Comparison of ENCODE assay signal across 1 cellular context in the genomic region with DNA sequence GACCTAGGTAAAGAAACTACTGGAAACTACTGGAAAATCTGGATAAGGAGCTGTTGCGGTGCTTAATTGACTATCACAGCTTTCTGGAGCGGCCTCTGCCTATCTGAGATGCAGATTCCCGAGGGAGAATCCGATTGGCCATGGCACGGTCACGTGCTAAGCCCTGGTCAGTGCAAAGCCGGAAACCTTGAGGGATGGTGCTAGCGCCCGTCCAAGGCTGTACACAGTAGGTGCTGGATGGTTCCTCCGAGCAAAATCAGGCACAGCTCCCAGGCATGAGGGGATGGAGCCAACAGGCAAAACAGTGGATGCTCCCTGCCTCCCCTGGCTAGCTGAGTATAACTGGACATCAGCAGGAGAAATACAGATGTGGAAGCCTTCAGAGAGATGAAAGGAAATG.
TF ChIP-seq lines count a peak whose summit lies in the region.

No MANE protein-coding gene starts in this region.

TF ChIP-seq in K562, 482 proteins besides CTCF, POLR2A, EP300 and RAD21:
- peak; percentile 55 for TF ChIP-seq L3MBTL2 (IDR thresholded peaks at IDR 0.05)
- TF ChIP-seq, protein P1, sequence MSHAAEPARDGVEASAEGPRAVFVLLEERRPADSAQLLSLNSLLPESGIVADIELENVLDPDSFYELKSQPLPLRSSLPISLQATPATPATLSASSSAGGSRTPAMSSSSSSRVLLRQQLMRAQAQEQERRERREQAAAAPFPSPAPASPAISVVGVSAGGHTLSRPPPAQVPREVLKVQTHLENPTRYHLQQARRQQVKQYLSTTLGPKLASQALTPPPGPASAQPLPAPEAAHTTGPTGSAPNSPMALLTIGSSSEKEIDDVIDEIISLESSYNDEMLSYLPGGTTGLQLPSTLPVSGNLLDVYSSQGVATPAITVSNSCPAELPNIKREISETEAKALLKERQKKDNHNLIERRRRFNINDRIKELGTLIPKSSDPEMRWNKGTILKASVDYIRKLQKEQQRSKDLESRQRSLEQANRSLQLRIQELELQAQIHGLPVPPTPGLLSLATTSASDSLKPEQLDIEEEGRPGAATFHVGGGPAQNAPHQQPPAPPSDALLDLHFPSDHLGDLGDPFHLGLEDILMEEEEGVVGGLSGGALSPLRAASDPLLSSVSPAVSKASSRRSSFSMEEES (CRISPR knock-in tag; IDR thresholded peaks at IDR 0.05), result peak; percentile 85
- TF ChIP-seq ZNF644 (tag; IDR thresholded peaks at IDR 0.05; ENCODE audit: low read depth), result 0 out of 2 replicates have a peak, but pooled peaks have one; percentile 29
- no peak for TF ChIP-seq MAFF (IDR thresholded peaks at IDR 0.05; ENCODE audit: low read length)
- TF ChIP-seq, protein P2, sequence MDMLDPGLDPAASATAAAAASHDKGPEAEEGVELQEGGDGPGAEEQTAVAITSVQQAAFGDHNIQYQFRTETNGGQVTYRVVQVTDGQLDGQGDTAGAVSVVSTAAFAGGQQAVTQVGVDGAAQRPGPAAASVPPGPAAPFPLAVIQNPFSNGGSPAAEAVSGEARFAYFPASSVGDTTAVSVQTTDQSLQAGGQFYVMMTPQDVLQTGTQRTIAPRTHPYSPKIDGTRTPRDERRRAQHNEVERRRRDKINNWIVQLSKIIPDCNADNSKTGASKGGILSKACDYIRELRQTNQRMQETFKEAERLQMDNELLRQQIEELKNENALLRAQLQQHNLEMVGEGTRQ (CRISPR knock-in tag; IDR thresholded peaks at IDR 0.05), result peak; percentile 83
- no peak for TF ChIP-seq MCM5 (IDR thresholded peaks at IDR 0.05; ENCODE audit: low read depth)
- no peak for TF ChIP-seq DLX4 (CRISPR knock-in tag; IDR thresholded peaks at IDR 0.05)
- TF ChIP-seq RAD51 (IDR thresholded peaks at IDR 0.05; ENCODE audit: borderline replicate concordance, low read depth), result peak; percentile 86
- TF ChIP-seq CBFA2T2 (conservative IDR thresholded peaks at IDR 0.05), result 0 out of 2 replicates have a peak, but pooled peaks have one; percentile 11
- no peak for TF ChIP-seq TCF15 (CRISPR knock-in tag; IDR thresholded peaks at IDR 0.05)
- TF ChIP-seq KDM5B (IDR thresholded peaks at IDR 0.05; ENCODE audit: insufficient replicate concordance, low read depth, low read length), result no peak
- TF ChIP-seq RCOR1 (IDR thresholded peaks at IDR 0.05; ENCODE audit: borderline replicate concordance in 1 of 2, low read depth in 2 of 2, low read length in 2 of 2), result 0 out of 4 replicates have a peak, but pooled peaks of 1 of the 2 experiments have one; percentile 41
- peak; percentile 77; the same call in 1 of the 2 replicates for TF ChIP-seq ZKSCAN8 (CRISPR knock-in tag; IDR thresholded peaks at IDR 0.05)
- no peak for TF ChIP-seq ZNF174 (CRISPR knock-in tag; IDR thresholded peaks at IDR 0.05)
- TF ChIP-seq KDM2B (CRISPR knock-in tag; IDR thresholded peaks at IDR 0.05), result no peak
- 0 out of 2 replicates have a peak, but pooled peaks have one; percentile 12 for TF ChIP-seq ZNF668 (CRISPR knock-in tag; IDR thresholded peaks at IDR 0.05)
- peak; percentile 20 for TF ChIP-seq NFYB (IDR thresholded peaks at IDR 0.05; ENCODE audit: extremely low read depth, insufficient read length)
- TF ChIP-seq, protein P3, sequence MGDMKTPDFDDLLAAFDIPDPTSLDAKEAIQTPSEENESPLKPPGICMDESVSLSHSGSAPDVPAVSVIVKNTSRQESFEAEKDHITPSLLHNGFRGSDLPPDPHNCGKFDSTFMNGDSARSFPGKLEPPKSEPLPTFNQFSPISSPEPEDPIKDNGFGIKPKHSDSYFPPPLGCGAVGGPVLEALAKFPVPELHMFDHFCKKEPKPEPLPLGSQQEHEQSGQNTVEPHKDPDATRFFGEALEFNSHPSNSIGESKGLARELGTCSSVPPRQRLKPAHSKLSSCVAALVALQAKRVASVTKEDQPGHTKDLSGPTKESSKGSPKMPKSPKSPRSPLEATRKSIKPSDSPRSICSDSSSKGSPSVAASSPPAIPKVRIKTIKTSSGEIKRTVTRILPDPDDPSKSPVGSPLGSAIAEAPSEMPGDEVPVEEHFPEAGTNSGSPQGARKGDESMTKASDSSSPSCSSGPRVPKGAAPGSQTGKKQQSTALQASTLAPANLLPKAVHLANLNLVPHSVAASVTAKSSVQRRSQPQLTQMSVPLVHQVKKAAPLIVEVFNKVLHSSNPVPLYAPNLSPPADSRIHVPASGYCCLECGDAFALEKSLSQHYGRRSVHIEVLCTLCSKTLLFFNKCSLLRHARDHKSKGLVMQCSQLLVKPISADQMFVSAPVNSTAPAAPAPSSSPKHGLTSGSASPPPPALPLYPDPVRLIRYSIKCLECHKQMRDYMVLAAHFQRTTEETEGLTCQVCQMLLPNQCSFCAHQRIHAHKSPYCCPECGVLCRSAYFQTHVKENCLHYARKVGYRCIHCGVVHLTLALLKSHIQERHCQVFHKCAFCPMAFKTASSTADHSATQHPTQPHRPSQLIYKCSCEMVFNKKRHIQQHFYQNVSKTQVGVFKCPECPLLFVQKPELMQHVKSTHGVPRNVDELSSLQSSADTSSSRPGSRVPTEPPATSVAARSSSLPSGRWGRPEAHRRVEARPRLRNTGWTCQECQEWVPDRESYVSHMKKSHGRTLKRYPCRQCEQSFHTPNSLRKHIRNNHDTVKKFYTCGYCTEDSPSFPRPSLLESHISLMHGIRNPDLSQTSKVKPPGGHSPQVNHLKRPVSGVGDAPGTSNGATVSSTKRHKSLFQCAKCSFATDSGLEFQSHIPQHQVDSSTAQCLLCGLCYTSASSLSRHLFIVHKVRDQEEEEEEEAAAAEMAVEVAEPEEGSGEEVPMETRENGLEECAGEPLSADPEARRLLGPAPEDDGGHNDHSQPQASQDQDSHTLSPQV (IDR thresholded peaks at IDR 0.05), result 0 out of 2 replicates have a peak, but pooled peaks have one; percentile 12
- peak; percentile 35; the same call in 1 of the 2 replicates for TF ChIP-seq MGA (IDR thresholded peaks at IDR 0.05)
- TF ChIP-seq ZNF217 (CRISPR knock-in tag; IDR thresholded peaks at IDR 0.05), result no peak
- TF ChIP-seq BHLHE40 (IDR thresholded peaks at IDR 0.05; ENCODE audit: low read length), result 0 out of 2 replicates have a peak, but pooled peaks have one; percentile 24
- no peak for TF ChIP-seq HDAC3 (IDR thresholded peaks at IDR 0.05; ENCODE audit: borderline replicate concordance, partially characterized antibody)
- TF ChIP-seq TEAD1 (CRISPR knock-in tag; IDR thresholded peaks at IDR 0.05), result no peak
- peak; percentile 78; the same call in 1 of the 2 replicates for TF ChIP-seq TOE1 (IDR thresholded peaks at IDR 0.05; ENCODE audit: borderline replicate concordance)
- TF ChIP-seq TOE1 (CRISPR knock-in tag; IDR thresholded peaks at IDR 0.05; ENCODE audit: borderline replicate concordance, low read depth), result no peak
TF ChIP-seq in K562: peak in this region for 14.
